Comparison of ENCODE assay signal across 22 cellular contexts in the genomic region with DNA sequence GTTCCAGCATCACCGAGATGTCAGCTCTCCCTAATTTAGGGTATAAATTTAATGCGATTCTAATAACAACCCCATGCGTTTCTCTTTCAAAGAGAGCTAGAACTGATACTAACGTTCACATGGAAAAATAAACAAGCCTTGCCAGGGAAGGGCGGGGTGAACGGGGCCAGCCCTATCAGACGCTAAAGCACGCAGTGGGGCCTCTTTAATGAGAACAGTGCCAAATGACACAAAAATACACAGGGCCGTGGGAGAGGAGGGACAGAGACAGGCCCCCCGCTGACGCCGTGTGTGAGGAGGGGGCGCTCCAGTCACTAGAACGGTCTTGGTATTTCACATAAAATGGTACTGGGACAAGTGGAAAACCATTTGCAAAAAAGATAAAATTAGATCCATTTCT. TPM values are rescaled to one million over a fixed set of nuclear protein-coding genes. Genes with fewer than 3 reads are reported as not detected.
DNase-seq lines count a peak whose midpoint lies in the region; ATAC-seq and TF ChIP-seq lines count a peak whose summit lies in the region.
"Had no signal": no experiment of that assay in that cellular context is flagged by ENCODE, and none has a peak within 500 bp of the region (broad histone marks: within the 10 kb centered on the region; RNA-seq: fewer than 3 reads in every experiment).

No MANE protein-coding gene starts in this region.

- H3F3A ChIP-seq in GM23338 (replicated peaks; ENCODE audit: low read depth): 0 out of 2 replicates have a peak, but pooled peaks cover 2% of the 10 kb centered on the region

- H3K4me3 Mint-ChIP-seq in GM23338: no peak overlapping the region
- no peak overlapping the region for H3K4me3 Mint-ChIP-seq in activated naive CD4-positive, alpha-beta T cell treated with anti-CD3 and anti-CD28 coated beads, Interleukin-2, amount 10 ng/mL, durations not matched to agents 7 days and 5 days
- H3K4me3 Mint-ChIP-seq: CD4-positive, alpha-beta memory T cell had no signal

- no peaks in the 10 kb centered on the region for H3K36me3 Mint-ChIP-seq in GM23338 (ENCODE audit: low read depth)
- peaks cover 2% of the 10 kb centered on the region for H3K36me3 Mint-ChIP-seq in activated naive CD4-positive, alpha-beta T cell treated with anti-CD3 and anti-CD28 coated beads, Interleukin-2, amount 10 ng/mL, durations not matched to agents 7 days and 5 days
- H3K36me3 Mint-ChIP-seq: CD4-positive, alpha-beta memory T cell had no signal

- CTCF ChIA-PET in activated naive CD4-positive, alpha-beta T cell treated with anti-CD3 and anti-CD28 coated beads, Interleukin-2, amount 10 ng/mL, durations not matched to agents 7 days and 5 days (lab: Charles Lee): no interaction called here

- H3K27me3 ChIP-seq in GM23338 (ENCODE audit: insufficient read depth) (no peaks in the 10 kb centered on the region), thoracic aorta (replicated peaks; ENCODE audit: insufficient read depth) (no peaks in the 10 kb centered on the region)

- no peaks in the 10 kb centered on the region for H3K9me2 ChIP-seq in GM23338 (ENCODE audit: insufficient read depth)
- H3K9me2 ChIP-seq: SK-N-SH had no signal

- DNase-seq in GM23338 (ENCODE audit: low spot score) (no peak), NCI-H69 (lab: John Stamatoyannopoulos, UW) (peak; percentile 28), coronary artery (ENCODE audit: low spot score) (no peak), thoracic aorta (ENCODE audit: low spot score) (no peak), HK-2 (ENCODE audit: unreplicated experiment) (no peak)
- DNase-seq in activated naive CD4-positive, alpha-beta T cell treated with anti-CD3 and anti-CD28 coated beads, Interleukin-2, amount 10 ng/mL, durations not matched to agents 7 days and 5 days: no peak
- DNase-seq: C1 segment of cervical spinal cord; CD4-positive, alpha-beta memory T cell; COR-L47; DMS53; GOT3; Karpas-422; NCI-H1092; NCI-H1436 treated with DMSO at 0.1 percent for 48 hours; NCI-H187 treated with DMSO at 0.1 percent for 48 hours; NCI-H2171 treated with DMSO at 0.1 percent for 48 hours; NCI-H345; NCI-H524; SK-N-SH had no signal

- H3K9me3 ChIP-seq in thoracic aorta: no peaks in the 10 kb centered on the region
- H3K9me3 ChIP-seq: HAP-1, SK-N-SH had no signal

- no peak for ATAC-seq in GM23338
- no peak for ATAC-seq in thoracic aorta (ENCODE audit: insufficient number of reproducible peaks, low FRiP score, low read depth)
- ATAC-seq in HG03280 (IDR thresholded peaks at IDR 0.05; ENCODE audit: unreplicated experiment): no peak
- ATAC-seq: HepG2 had no signal

- peak overlapping the region; percentile 70 for H3K4me2 ChIP-seq in GM23338
- H3K4me2 ChIP-seq: SK-N-SH had no signal

- H4K20me1 ChIP-seq in GM23338 (replicated peaks; ENCODE audit: insufficient read depth): no peaks in the 10 kb centered on the region

- H3K4me1 Mint-ChIP-seq in GM23338: peaks cover 39% of the 10 kb centered on the region
- H3K4me1 Mint-ChIP-seq in activated naive CD4-positive, alpha-beta T cell treated with anti-CD3 and anti-CD28 coated beads, Interleukin-2, amount 10 ng/mL, durations not matched to agents 7 days and 5 days: no peaks in the 10 kb centered on the region

- H2AFZ ChIP-seq in GM23338: no peak overlapping the region

- no peak overlapping the region for H3K27ac Mint-ChIP-seq in GM23338
- H3K27ac Mint-ChIP-seq in activated naive CD4-positive, alpha-beta T cell treated with anti-CD3 and anti-CD28 coated beads, Interleukin-2, amount 10 ng/mL, durations not matched to agents 7 days and 5 days: no peak overlapping the region
- H3K27ac Mint-ChIP-seq: CD4-positive, alpha-beta memory T cell had no signal

- H3K36me3 ChIP-seq in GM23338 (ENCODE audit: insufficient read depth) (no peaks in the 10 kb centered on the region), thoracic aorta (no peaks in the 10 kb centered on the region)
- H3K36me3 ChIP-seq: HAP-1 had no signal

- H3K4me3 ChIP-seq in GM23338: no peak overlapping the region
- no peak overlapping the region for H3K4me3 ChIP-seq in coronary artery
- peak overlapping the region; percentile 38 for H3K4me3 ChIP-seq in thoracic aorta
- H3K4me3 ChIP-seq: HAP-1 had no signal

- H3K4me1 ChIP-seq in GM23338 (ENCODE audit: insufficient read depth) (peaks cover 15% of the 10 kb centered on the region), thoracic aorta (ENCODE audit: control insufficient read depth in 1 of 2, low read depth in 2 of 2) (peaks cover 22 to 50% of the 10 kb centered on the region in 2 donors)
- H3K4me1 ChIP-seq: HAP-1 had no signal

- peaks cover 16% of the 10 kb centered on the region for H3K9me3 Mint-ChIP-seq in GM23338
- peaks cover 4% of the 10 kb centered on the region for H3K9me3 Mint-ChIP-seq in activated naive CD4-positive, alpha-beta T cell treated with anti-CD3 and anti-CD28 coated beads, Interleukin-2, amount 10 ng/mL, durations not matched to agents 7 days and 5 days

- H3K27me3 Mint-ChIP-seq in GM23338 (ENCODE audit: insufficient read depth, low read depth, poor library complexity): peaks cover 15% of the 10 kb centered on the region
- H3K27me3 Mint-ChIP-seq in activated naive CD4-positive, alpha-beta T cell treated with anti-CD3 and anti-CD28 coated beads, Interleukin-2, amount 10 ng/mL, durations not matched to agents 7 days and 5 days: peaks cover 40% of the 10 kb centered on the region

- TF ChIP-seq CTCF in GM23338 (conservative IDR thresholded peaks at IDR 0.05; ENCODE audit: low read depth in 2 of 2) (no peak), coronary artery (IDR thresholded peaks at IDR 0.05) (no peak), thoracic aorta (IDR thresholded peaks at IDR 0.05) (no peak)

- H3K27ac ChIP-seq in GM23338 (ENCODE audit: low read depth) (no peak overlapping the region), coronary artery (peak overlapping the region; percentile 43 to 67), thoracic aorta (peak overlapping the region; percentile 79 to 82)

- no peaks in the 10 kb centered on the region for H3K79me2 ChIP-seq in GM23338 (replicated peaks; ENCODE audit: insufficient read depth)

TF ChIP-seq in GM23338, 12 proteins besides CTCF, POLR2A, EP300 and RAD21 (continues in another document):
- TF ChIP-seq EZH2phosphoT487 (IDR thresholded peaks at IDR 0.05; ENCODE audit: unreplicated experiment): no peak
- TF ChIP-seq, protein P1, sequence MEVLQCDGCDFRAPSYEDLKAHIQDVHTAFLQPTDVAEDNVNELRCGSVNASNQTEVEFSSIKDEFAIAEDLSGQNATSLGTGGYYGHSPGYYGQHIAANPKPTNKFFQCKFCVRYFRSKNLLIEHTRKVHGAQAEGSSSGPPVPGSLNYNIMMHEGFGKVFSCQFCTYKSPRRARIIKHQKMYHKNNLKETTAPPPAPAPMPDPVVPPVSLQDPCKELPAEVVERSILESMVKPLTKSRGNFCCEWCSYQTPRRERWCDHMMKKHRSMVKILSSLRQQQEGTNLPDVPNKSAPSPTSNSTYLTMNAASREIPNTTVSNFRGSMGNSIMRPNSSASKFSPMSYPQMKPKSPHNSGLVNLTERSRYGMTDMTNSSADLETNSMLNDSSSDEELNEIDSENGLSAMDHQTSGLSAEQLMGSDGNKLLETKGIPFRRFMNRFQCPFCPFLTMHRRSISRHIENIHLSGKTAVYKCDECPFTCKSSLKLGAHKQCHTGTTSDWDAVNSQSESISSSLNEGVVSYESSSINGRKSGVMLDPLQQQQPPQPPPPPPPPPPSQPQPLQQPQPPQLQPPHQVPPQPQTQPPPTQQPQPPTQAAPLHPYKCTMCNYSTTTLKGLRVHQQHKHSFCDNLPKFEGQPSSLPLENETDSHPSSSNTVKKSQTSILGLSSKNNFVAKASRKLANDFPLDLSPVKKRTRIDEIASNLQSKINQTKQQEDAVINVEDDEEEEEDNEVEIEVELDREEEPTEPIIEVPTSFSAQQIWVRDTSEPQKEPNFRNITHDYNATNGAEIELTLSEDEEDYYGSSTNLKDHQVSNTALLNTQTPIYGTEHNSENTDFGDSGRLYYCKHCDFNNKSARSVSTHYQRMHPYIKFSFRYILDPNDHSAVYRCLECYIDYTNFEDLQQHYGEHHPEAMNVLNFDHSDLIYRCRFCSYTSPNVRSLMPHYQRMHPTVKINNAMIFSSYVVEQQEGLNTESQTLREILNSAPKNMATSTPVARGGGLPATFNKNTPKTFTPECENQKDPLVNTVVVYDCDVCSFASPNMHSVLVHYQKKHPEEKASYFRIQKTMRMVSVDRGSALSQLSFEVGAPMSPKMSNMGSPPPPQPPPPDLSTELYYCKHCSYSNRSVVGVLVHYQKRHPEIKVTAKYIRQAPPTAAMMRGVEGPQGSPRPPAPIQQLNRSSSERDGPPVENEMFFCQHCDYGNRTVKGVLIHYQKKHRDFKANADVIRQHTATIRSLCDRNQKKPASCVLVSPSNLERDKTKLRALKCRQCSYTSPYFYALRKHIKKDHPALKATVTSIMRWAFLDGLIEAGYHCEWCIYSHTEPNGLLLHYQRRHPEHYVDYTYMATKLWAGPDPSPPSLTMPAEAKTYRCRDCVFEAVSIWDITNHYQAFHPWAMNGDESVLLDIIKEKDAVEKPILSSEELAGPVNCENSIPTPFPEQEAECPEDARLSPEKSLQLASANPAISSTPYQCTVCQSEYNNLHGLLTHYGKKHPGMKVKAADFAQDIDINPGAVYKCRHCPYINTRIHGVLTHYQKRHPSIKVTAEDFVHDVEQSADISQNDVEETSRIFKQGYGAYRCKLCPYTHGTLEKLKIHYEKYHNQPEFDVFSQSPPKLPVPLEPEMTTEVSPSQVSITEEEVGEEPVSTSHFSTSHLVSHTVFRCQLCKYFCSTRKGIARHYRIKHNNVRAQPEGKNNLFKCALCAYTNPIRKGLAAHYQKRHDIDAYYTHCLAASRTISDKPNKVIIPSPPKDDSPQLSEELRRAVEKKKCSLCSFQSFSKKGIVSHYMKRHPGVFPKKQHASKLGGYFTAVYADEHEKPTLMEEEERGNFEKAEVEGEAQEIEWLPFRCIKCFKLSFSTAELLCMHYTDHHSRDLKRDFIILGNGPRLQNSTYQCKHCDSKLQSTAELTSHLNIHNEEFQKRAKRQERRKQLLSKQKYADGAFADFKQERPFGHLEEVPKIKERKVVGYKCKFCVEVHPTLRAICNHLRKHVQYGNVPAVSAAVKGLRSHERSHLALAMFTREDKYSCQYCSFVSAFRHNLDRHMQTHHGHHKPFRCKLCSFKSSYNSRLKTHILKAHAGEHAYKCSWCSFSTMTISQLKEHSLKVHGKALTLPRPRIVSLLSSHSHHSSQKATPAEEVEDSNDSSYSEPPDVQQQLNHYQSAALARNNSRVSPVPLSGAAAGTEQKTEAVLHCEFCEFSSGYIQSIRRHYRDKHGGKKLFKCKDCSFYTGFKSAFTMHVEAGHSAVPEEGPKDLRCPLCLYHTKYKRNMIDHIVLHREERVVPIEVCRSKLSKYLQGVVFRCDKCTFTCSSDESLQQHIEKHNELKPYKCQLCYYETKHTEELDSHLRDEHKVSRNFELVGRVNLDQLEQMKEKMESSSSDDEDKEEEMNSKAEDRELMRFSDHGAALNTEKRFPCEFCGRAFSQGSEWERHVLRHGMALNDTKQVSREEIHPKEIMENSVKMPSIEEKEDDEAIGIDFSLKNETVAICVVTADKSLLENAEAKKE (CRISPR knock-in tag; IDR thresholded peaks at IDR 0.05): no peak

RNA-seq across cellular contexts. Expression of gene ADRA2C, which starts 21.3 kb away (rescaled TPM):
- total RNA-seq in GM23338 (2014; rRNA removed; shearing (Covaris generic)): 16.3 and 16.6 TPM in 2 replicates
- polyA plus RNA-seq in GM23338 (2016; fragmentation: Nextera tagmentation; extraction: Ambion mirVana): 3.0 and 4.1 TPM in 2 replicates
- total RNA-seq in thoracic aorta: 100 to 1,000 TPM; 105 to 232 TPM
- total RNA-seq: CD4-positive, alpha-beta memory T cell had no signal
- polyA plus RNA-seq: CD4-positive, alpha-beta memory T cell had no signal
